Comparison of ENCODE assay signal across 20 cellular contexts in genomic region chr22:30979932-30980331, GRCh38. TPM values are rescaled to one million over a fixed set of nuclear protein-coding genes. Genes with fewer than 3 reads are reported as not detected.
DNase-seq lines count a peak whose midpoint lies in the region; ATAC-seq and TF ChIP-seq lines count a peak whose summit lies in the region.
"Had no signal": no experiment of that assay in that cellular context is flagged by ENCODE, and none has a peak within 500 bp of the region (broad histone marks: within the 10 kb centered on the region; RNA-seq: fewer than 3 reads in every experiment).

No MANE protein-coding gene starts in this region.

- peaks cover 5% of the 10 kb centered on the region for H3K4me1 Mint-ChIP-seq in activated CD8-positive, alpha-beta T cell treated with anti-CD3 and anti-CD28 coated beads for 36 hours (ENCODE audit: low read depth)
- H3K4me1 Mint-ChIP-seq in activated CD8-positive, alpha-beta T cell treated with anti-CD3 and anti-CD28 coated beads, Interleukin-2, amount 10 ng/mL, durations not matched to agents 7 days and 5 days (ENCODE audit: low read depth), result peaks cover 17% of the 10 kb centered on the region
- H3K4me1 Mint-ChIP-seq in stimulated activated naive B cell treated with anti-CD40 and anti-IgM and Interleukin-4, amounts not matched to agents 10 μg/mL and 1 μg/mL and 100 μg/mL, for 72 hours, result peaks cover 0 to 2% of the 10 kb centered on the region in 2 donors
- no peaks in the 10 kb centered on the region for H3K4me1 Mint-ChIP-seq in type B pancreatic cell (ENCODE audit: unreplicated experiment)
- peaks cover 4% of the 10 kb centered on the region for H3K4me1 Mint-ChIP-seq in activated naive CD4-positive, alpha-beta T cell treated with anti-CD3 and anti-CD28 coated beads, Interleukin-2, amount 10 ng/mL, durations not matched to agents 7 days and 5 days
- H3K4me1 Mint-ChIP-seq: CD4-positive, alpha-beta memory T cell had no signal

- H3K36me3 Mint-ChIP-seq in activated CD8-positive, alpha-beta T cell treated with anti-CD3 and anti-CD28 coated beads for 36 hours (ENCODE audit: low read depth), result peaks cover 28% of the 10 kb centered on the region
- H3K36me3 Mint-ChIP-seq in activated CD8-positive, alpha-beta T cell treated with anti-CD3 and anti-CD28 coated beads, Interleukin-2, amount 10 ng/mL, durations not matched to agents 7 days and 5 days (ENCODE audit: low read depth), result peaks cover 47% of the 10 kb centered on the region
- H3K36me3 Mint-ChIP-seq in stimulated activated naive B cell treated with anti-CD40 and anti-IgM and Interleukin-4, amounts not matched to agents 10 μg/mL and 1 μg/mL and 100 μg/mL, for 72 hours, result peaks cover 29 to 54% of the 10 kb centered on the region in 2 donors
- peaks cover 46% of the 10 kb centered on the region for H3K36me3 Mint-ChIP-seq in type B pancreatic cell
- peaks cover 47% of the 10 kb centered on the region for H3K36me3 Mint-ChIP-seq in activated naive CD4-positive, alpha-beta T cell treated with anti-CD3 and anti-CD28 coated beads, Interleukin-2, amount 10 ng/mL, durations not matched to agents 7 days and 5 days

- H3K4me3 ChIP-seq in choroid plexus epithelial cell (ENCODE audit: low read depth, low read length), result no peak overlapping the region

- DNase-seq in activated CD8-positive, alpha-beta T cell treated with anti-CD3 and anti-CD28 coated beads for 36 hours, result no peak
- DNase-seq in activated CD8-positive, alpha-beta T cell treated with anti-CD3 and anti-CD28 coated beads, Interleukin-2, amount 10 ng/mL, durations not matched to agents 7 days and 5 days, result no peak
- DNase-seq in SK-MEL-5 (ENCODE audit: low read depth, low spot score), result peak; percentile 31
- no peak for DNase-seq in choroid plexus epithelial cell (ENCODE audit: low read depth)
- DNase-seq in stimulated activated naive B cell treated with anti-CD40 and anti-IgM and Interleukin-4, amounts not matched to agents 10 μg/mL and 1 μg/mL and 100 μg/mL, for 72 hours, result no peak
- DNase-seq in amniotic stem cell (lab: John Stamatoyannopoulos, UW), result no peak
- DNase-seq in type B pancreatic cell (ENCODE audit: extremely low spot score, unreplicated experiment), result no peak
- DNase-seq in activated naive CD4-positive, alpha-beta T cell treated with anti-CD3 and anti-CD28 coated beads, Interleukin-2, amount 10 ng/mL, durations not matched to agents 7 days and 5 days, result no peak
- DNase-seq: Calu3; CD4-positive, alpha-beta memory T cell; DMS53; MM.1S; NCI-H1105; NCI-H1694; NCI-H510A treated with DMSO at 0.1 percent for 48 hours; Right ventricle myocardium superior; SK-N-SH had no signal

- peaks cover 77% of the 10 kb centered on the region for H3K9me3 Mint-ChIP-seq in activated CD8-positive, alpha-beta T cell treated with anti-CD3 and anti-CD28 coated beads for 36 hours
- H3K9me3 Mint-ChIP-seq in activated CD8-positive, alpha-beta T cell treated with anti-CD3 and anti-CD28 coated beads, Interleukin-2, amount 10 ng/mL, durations not matched to agents 7 days and 5 days (ENCODE audit: insufficient read depth), result peaks cover 39% of the 10 kb centered on the region
- H3K9me3 Mint-ChIP-seq in stimulated activated naive B cell treated with anti-CD40 and anti-IgM and Interleukin-4, amounts not matched to agents 10 μg/mL and 1 μg/mL and 100 μg/mL, for 72 hours, result peaks cover 31 to 33% of the 10 kb centered on the region in 2 donors
- peaks cover 35% of the 10 kb centered on the region for H3K9me3 Mint-ChIP-seq in type B pancreatic cell
- H3K9me3 Mint-ChIP-seq in activated naive CD4-positive, alpha-beta T cell treated with anti-CD3 and anti-CD28 coated beads, Interleukin-2, amount 10 ng/mL, durations not matched to agents 7 days and 5 days, result peaks cover 76% of the 10 kb centered on the region

- peak; percentile 30 for ATAC-seq in activated CD8-positive, alpha-beta T cell treated with anti-CD3 and anti-CD28 coated beads for 36 hours
- no peak for ATAC-seq in activated CD8-positive, alpha-beta T cell treated with anti-CD3 and anti-CD28 coated beads, Interleukin-2, amount 10 ng/mL, durations not matched to agents 7 days and 5 days
- peak; percentile 33 to 34 for ATAC-seq in stimulated activated naive B cell treated with anti-CD40 and anti-IgM and Interleukin-4, amounts not matched to agents 10 μg/mL and 1 μg/mL and 100 μg/mL, for 72 hours (replicated peaks)
- ATAC-seq: HCT116, Panc1 had no signal

- in situ Hi-C loops in SK-MEL-5 (cut with HindIII; ENCODE audit: low pct_unique_long_range_greater_than_20kb, low sequenced_read_pairs), result no loop called here

- CTCF ChIA-PET in activated CD8-positive, alpha-beta T cell treated with anti-CD3 and anti-CD28 coated beads for 36 hours (lab: Charles Lee), result no interaction called here
- CTCF ChIA-PET in activated CD8-positive, alpha-beta T cell treated with anti-CD3 and anti-CD28 coated beads, Interleukin-2, amount 10 ng/mL, durations not matched to agents 7 days and 5 days (lab: Charles Lee), result interaction anchor here (1.0 to 3.1 kb wide), 2 partner anchors 11 to 77 kb away, joined by 3 to 19 read pairs; partner anchors contain the start of genes MORC2 and TUG1
- CTCF ChIA-PET in activated naive CD4-positive, alpha-beta T cell treated with anti-CD3 and anti-CD28 coated beads, Interleukin-2, amount 10 ng/mL, durations not matched to agents 7 days and 5 days (lab: Charles Lee), result no interaction called here

- intact Hi-C loops in activated CD8-positive, alpha-beta T cell treated with anti-CD3 and anti-CD28 coated beads for 36 hours (cut with micrococcal nuclease), result no loop called here

- H3K27ac Mint-ChIP-seq in activated CD8-positive, alpha-beta T cell treated with anti-CD3 and anti-CD28 coated beads for 36 hours, result no peak overlapping the region
- H3K27ac Mint-ChIP-seq in activated CD8-positive, alpha-beta T cell treated with anti-CD3 and anti-CD28 coated beads, Interleukin-2, amount 10 ng/mL, durations not matched to agents 7 days and 5 days, result no peak overlapping the region
- H3K27ac Mint-ChIP-seq in stimulated activated naive B cell treated with anti-CD40 and anti-IgM and Interleukin-4, amounts not matched to agents 10 μg/mL and 1 μg/mL and 100 μg/mL, for 72 hours, result no peak overlapping the region
- no peak overlapping the region for H3K27ac Mint-ChIP-seq in type B pancreatic cell
- no peak overlapping the region for H3K27ac Mint-ChIP-seq in activated naive CD4-positive, alpha-beta T cell treated with anti-CD3 and anti-CD28 coated beads, Interleukin-2, amount 10 ng/mL, durations not matched to agents 7 days and 5 days
- H3K27ac Mint-ChIP-seq: B cell; CD4-positive, alpha-beta memory T cell had no signal

- no peak for TF ChIP-seq CTCF in activated CD8-positive, alpha-beta T cell treated with anti-CD3 and anti-CD28 coated beads for 36 hours (IDR thresholded peaks at IDR 0.05)
- peak; percentile 2 for TF ChIP-seq CTCF in choroid plexus epithelial cell (conservative IDR thresholded peaks at IDR 0.05; ENCODE audit: low read depth, low read length)
- no peak for TF ChIP-seq CTCF in type B pancreatic cell (conservative IDR thresholded peaks at IDR 0.05)

- H3K4me3 Mint-ChIP-seq in activated CD8-positive, alpha-beta T cell treated with anti-CD3 and anti-CD28 coated beads for 36 hours, result no peak overlapping the region
- H3K4me3 Mint-ChIP-seq in activated CD8-positive, alpha-beta T cell treated with anti-CD3 and anti-CD28 coated beads, Interleukin-2, amount 10 ng/mL, durations not matched to agents 7 days and 5 days, result no peak overlapping the region
- no peak overlapping the region for H3K4me3 Mint-ChIP-seq in stimulated activated naive B cell treated with anti-CD40 and anti-IgM and Interleukin-4, amounts not matched to agents 10 μg/mL and 1 μg/mL and 100 μg/mL, for 72 hours
- H3K4me3 Mint-ChIP-seq in type B pancreatic cell, result no peak overlapping the region
- H3K4me3 Mint-ChIP-seq in activated naive CD4-positive, alpha-beta T cell treated with anti-CD3 and anti-CD28 coated beads, Interleukin-2, amount 10 ng/mL, durations not matched to agents 7 days and 5 days, result no peak overlapping the region
- H3K4me3 Mint-ChIP-seq: B cell; CD4-positive, alpha-beta memory T cell had no signal

- no peaks in the 10 kb centered on the region for H3K27me3 Mint-ChIP-seq in activated CD8-positive, alpha-beta T cell treated with anti-CD3 and anti-CD28 coated beads for 36 hours
- H3K27me3 Mint-ChIP-seq in activated CD8-positive, alpha-beta T cell treated with anti-CD3 and anti-CD28 coated beads, Interleukin-2, amount 10 ng/mL, durations not matched to agents 7 days and 5 days (ENCODE audit: low read depth), result no peaks in the 10 kb centered on the region
- H3K27me3 Mint-ChIP-seq in stimulated activated naive B cell treated with anti-CD40 and anti-IgM and Interleukin-4, amounts not matched to agents 10 μg/mL and 1 μg/mL and 100 μg/mL, for 72 hours, result no peaks in the 10 kb centered on the region
- H3K27me3 Mint-ChIP-seq in type B pancreatic cell, result no peaks in the 10 kb centered on the region
- H3K27me3 Mint-ChIP-seq in activated naive CD4-positive, alpha-beta T cell treated with anti-CD3 and anti-CD28 coated beads, Interleukin-2, amount 10 ng/mL, durations not matched to agents 7 days and 5 days, result no peaks in the 10 kb centered on the region
- H3K27me3 Mint-ChIP-seq: B cell; CD4-positive, alpha-beta memory T cell had no signal

- POLR2A ChIA-PET in activated CD8-positive, alpha-beta T cell treated with anti-CD3 and anti-CD28 coated beads for 36 hours (lab: Charles Lee), result interaction anchor here (1.3 kb wide), 2 partner anchors 11 to 103 kb away, joined by 3 to 4 read pairs; partner anchors contain the start of genes MORC2 and TUG1
- POLR2A ChIA-PET in activated CD8-positive, alpha-beta T cell treated with anti-CD3 and anti-CD28 coated beads, Interleukin-2, amount 10 ng/mL, durations not matched to agents 7 days and 5 days (lab: Charles Lee), result interaction anchor here (3.4 kb wide), 1 partner anchor 10 kb away, joined by 18 read pairs; the partner anchor contains the start of genes MORC2 and TUG1

RNA-seq across cellular contexts. Expression of gene TUG1, which starts 10.9 kb away (rescaled TPM):
- 10 to 100 TPM; 45.2 to 45.7 TPM for total RNA-seq in activated CD8-positive, alpha-beta T cell treated with anti-CD3 and anti-CD28 coated beads for 36 hours
- total RNA-seq in activated CD8-positive, alpha-beta T cell treated with anti-CD3 and anti-CD28 coated beads, Interleukin-2, amount 10 ng/mL, durations not matched to agents 7 days and 5 days, result 10 to 100 TPM; 67.3 to 72.3 TPM
- 37.1 and 44.2 TPM in 2 replicates for total RNA-seq in SK-MEL-5 (2014; rRNA removed; shearing (Covaris generic))
- polyA plus RNA-seq in SK-MEL-5 (2015; cell fraction: cytosol; rRNA removed), result 34.5 and 52.0 TPM in 2 replicates
- 334 and 419 TPM in 2 replicates for polyA plus RNA-seq in SK-MEL-5 (2015; cell fraction: nucleus; rRNA removed)
- 118 and 130 TPM in 2 replicates for total RNA-seq in type B pancreatic cell (ENCODE audit: low replicate concordance)

RNA-seq across cellular contexts. Expression of gene MORC2, which starts 11.4 kb away (rescaled TPM):
- 10 to 100 TPM; 20.8 to 23.0 TPM for total RNA-seq in activated CD8-positive, alpha-beta T cell treated with anti-CD3 and anti-CD28 coated beads for 36 hours
- total RNA-seq in activated CD8-positive, alpha-beta T cell treated with anti-CD3 and anti-CD28 coated beads, Interleukin-2, amount 10 ng/mL, durations not matched to agents 7 days and 5 days, result 10 to 100 TPM; 31.3 to 31.5 TPM
- total RNA-seq in SK-MEL-5 (2014; rRNA removed; shearing (Covaris generic)), result 4.4 and 7.3 TPM in 2 replicates
- 5.1 and 15.3 TPM in 2 replicates for polyA plus RNA-seq in SK-MEL-5 (2015; cell fraction: cytosol; rRNA removed)
- 17.5 and 17.8 TPM in 2 replicates for polyA plus RNA-seq in SK-MEL-5 (2015; cell fraction: nucleus; rRNA removed)
- total RNA-seq in type B pancreatic cell (ENCODE audit: low replicate concordance), result 35.0 and 48.1 TPM in 2 replicates
